ENCODE assay signal across 24 cellular contexts in genomic region chr10:124544711-124545110, GRCh38.
A peak's percentile ranks its signal among the peaks of the same experiment; 100 is the strongest.
DNase-seq lines count a peak whose midpoint lies in the region; ATAC-seq, FAIRE-seq and TF ChIP-seq lines count a peak whose summit lies in the region.
"Had no signal": no experiment of that assay in that cellular context is flagged by ENCODE, and none has a peak within 500 bp of the region (broad histone marks: within the 10 kb centered on the region; RNA-seq: fewer than 3 reads in every experiment).

No MANE protein-coding gene starts in this region.

- no peaks in the 10 kb centered on the region for H3K27me3 ChIP-seq in DOHH2 (ENCODE audit: control insufficient read depth, low read length)
- H3K27me3 ChIP-seq in K562 (ENCODE audit: control insufficient read depth in 2 of 2, insufficient read depth in 2 of 2, low read length in 2 of 2): peaks cover 0 to 17% of the 10 kb centered on the region in 2 experiments; a peak in 2 of 5 replicates
- H3K27me3 ChIP-seq in colonic mucosa: no peaks in the 10 kb centered on the region
- H3K27me3 ChIP-seq: adrenal gland, brain microvascular endothelial cell, hepatocyte, pancreas, right lobe of liver had no signal

- H3K4me3 ChIP-seq in DOHH2 (ENCODE audit: low read length) (peak overlapping the region; percentile 70), K562 (no peak overlapping the region), colonic mucosa (no peak overlapping the region)
- H3K4me3 ChIP-seq: adrenal gland, GM12878, hepatocyte, pancreas, right lobe of liver had no signal

- DNase-seq in NCI-H69 (lab: John Stamatoyannopoulos, UW) (peak; percentile 49), K562 (ENCODE audit: extremely low read depth in 1 of 4, low spot score in 3 of 4) (peak in 2 of 4 experiments; percentile 13 to 30), sciatic nerve (ENCODE audit: low spot score) (no peak), T1000 (lab: John Stamatoyannopoulos, UW) (no peak), colonic mucosa (no peak)
- DNase-seq: activated CD4-positive, CD25-positive, alpha-beta regulatory T cell treated with anti-CD3 and anti-CD28 coated beads, Interleukin-2, amount 50 U/mL, for 72 hours; activated gamma-delta T cell; activated T-cell treated with anti-CD3 and anti-CD28 coated beads, Interleukin-2, amount 50 U/mL, for 1 hour; brain microvascular endothelial cell; Caco-2; effector memory CD4-positive, alpha-beta T cell; foreskin melanocyte; immature natural killer cell; NCI-H774; OCI-M1; T-helper 9 cell had no signal

- H3K4me2 ChIP-seq in DOHH2 (ENCODE audit: low read length) (peak overlapping the region; percentile 75), K562 (ENCODE audit: insufficient read depth, low read length) (no peak overlapping the region)
- H3K4me2 ChIP-seq: hepatocyte had no signal

- TF ChIP-seq EP300 in K562 (IDR thresholded peaks at IDR 0.05; ENCODE audit: low read length): no peak

- H3K4me1 ChIP-seq in DOHH2 (ENCODE audit: control insufficient read depth, low read length) (peaks cover 99% of the 10 kb centered on the region), K562 (replicated peaks in 1 of 2; ENCODE audit: control insufficient read depth in 2 of 2, insufficient read depth in 2 of 2, low read length in 2 of 2) (peaks cover 0 to 63% of the 10 kb centered on the region in 2 experiments; a peak in 3 of 5 replicates), colonic mucosa (no peaks in the 10 kb centered on the region)
- H3K4me1 ChIP-seq: pancreas had no signal

- peaks cover 6% of the 10 kb centered on the region for H3K36me3 ChIP-seq in DOHH2 (ENCODE audit: control insufficient read depth, low read length)
- no peaks in the 10 kb centered on the region for H3K36me3 ChIP-seq in K562 (ENCODE audit: control insufficient read depth, insufficient read depth, low read length)
- H3K36me3 ChIP-seq in colonic mucosa: no peaks in the 10 kb centered on the region
- H3K36me3 ChIP-seq: adrenal gland, brain microvascular endothelial cell, pancreas, right lobe of liver had no signal

- H4K20me1 ChIP-seq in DOHH2 (ENCODE audit: control insufficient read depth, insufficient read depth, low read depth, low read length) (no peaks in the 10 kb centered on the region), K562 (replicated peaks; ENCODE audit: control insufficient read depth, insufficient read depth, low read length) (no peaks in the 10 kb centered on the region; the same call in none of the 2 replicates)

- H3K79me2 ChIP-seq in DOHH2 (ENCODE audit: control insufficient read depth, low read length): peaks cover 3% of the 10 kb centered on the region; the same call in 1 of the 2 replicates
- H3K79me2 ChIP-seq in K562 (ENCODE audit: control insufficient read depth, insufficient read depth, low read length): no peaks in the 10 kb centered on the region
- H3K79me2 ChIP-seq: hepatocyte had no signal

- no peaks in the 10 kb centered on the region for H3K9me1 ChIP-seq in K562 (ENCODE audit: control insufficient read depth, insufficient read depth, low read length)

- in situ Hi-C loops in K562 (cut with MboI): no loop called here

- CTCF ChIA-PET in K562 (lab: Yijun Ruan, JAX; ENCODE audit: low intra/inter-chr PET ratio): interaction anchor here (0.6 kb wide), 1 partner anchor 12 kb away, joined by 3 read pairs; no protein-coding TSS in a partner anchor

- peak overlapping the region in 1 of 2 experiments; percentile 45; a peak in 1 of 4 replicates for H3K9ac ChIP-seq in K562 (ENCODE audit: insufficient read depth in 1 of 2, low read depth in 2 of 2, low read length in 2 of 2)
- no peak overlapping the region for H3K9ac ChIP-seq in colonic mucosa (ENCODE audit: low read depth in 2 of 2, low read length in 2 of 2)

- ATAC-seq in K562: no peak
- peak; percentile 15 for ATAC-seq in sciatic nerve
- ATAC-seq in HG02571 (IDR thresholded peaks at IDR 0.05; ENCODE audit: unreplicated experiment): no peak
- ATAC-seq: GM12878, right lobe of liver had no signal

- no peaks in the 10 kb centered on the region for H3K9me3 ChIP-seq in DOHH2 (ENCODE audit: control insufficient read depth, insufficient read depth, low read length)
- no peaks in the 10 kb centered on the region for H3K9me3 ChIP-seq in K562 (replicated peaks; ENCODE audit: control insufficient read depth, insufficient read depth, low read depth, low read length)
- H3K9me3 ChIP-seq in colonic mucosa: no peaks in the 10 kb centered on the region
- H3K9me3 ChIP-seq: adrenal gland, Caco-2, pancreas, right lobe of liver had no signal

- FAIRE-seq in K562 (lab: Jason Lieb, UNC): no peak
- FAIRE-seq: GM12878, H54, pancreas had no signal

- BruUV-seq in K562 (replicated peaks; lab: Mats Ljungman, UMichigan): no TSS peak

- H2AFZ ChIP-seq in K562 (ENCODE audit: low read depth, low read length): no peak overlapping the region
- H2AFZ ChIP-seq: hepatocyte had no signal

- no peak for TF ChIP-seq RAD21 in K562 (CRISPR knock-in tag; conservative IDR thresholded peaks at IDR 0.05 in 1 of 2, IDR thresholded peaks at IDR 0.05 in 1 of 2)

- peaks cover 16% of the 10 kb centered on the region for H3F3A ChIP-seq in DOHH2 (ENCODE audit: control insufficient read depth, insufficient read depth)

- POLR2A ChIA-PET in K562 (lab: Yijun Ruan, JAX): interaction anchor here (1.3 kb wide), 1 partner anchor 51 kb away, joined by 4 read pairs; no protein-coding TSS in a partner anchor

- intact Hi-C loops in K562 (cut with micrococcal nuclease) (loop anchor here (10.0 kb wide), 1 partner anchor 130 kb away; no protein-coding TSS in a partner anchor), sciatic nerve (cut with DNase I) (no loop called here), colonic mucosa (cut with DNase I) (no loop called here)

- TF ChIP-seq CTCF in DOHH2 (IDR thresholded peaks at IDR 0.05; ENCODE audit: low read depth, low read length, poor library complexity, severe bottlenecking) (no peak), K562 (IDR thresholded peaks at IDR 0.05 in 2 of 3, conservative IDR thresholded peaks at IDR 0.05 in 1 of 3; ENCODE audit: insufficient read depth in 2 of 3, low read depth in 1 of 3, low read length in 3 of 3) (no peak), colonic mucosa (IDR thresholded peaks at IDR 0.05) (no peak)

- WGBS in K562 (ENCODE audit: insufficient coverage, low coverage, missing lambda C conversion rate): 9% methylated on average over 6 of the region's 16 CpGs

- H3K9me2 ChIP-seq in DOHH2 (replicated peaks; ENCODE audit: control insufficient read depth, low read length): no peaks in the 10 kb centered on the region

- no peak for TF ChIP-seq POLR2A in K562 (conservative IDR thresholded peaks at IDR 0.05)

- H3K27ac ChIP-seq in DOHH2 (ENCODE audit: low read depth, low read length): peak overlapping the region; percentile 62
- H3K27ac ChIP-seq in K562 (ENCODE audit: extremely low read depth, low read depth, low read length): no peak overlapping the region
- no peak overlapping the region for H3K27ac ChIP-seq in colonic mucosa
- H3K27ac ChIP-seq: adrenal gland, brain microvascular endothelial cell, hepatocyte, pancreas, right lobe of liver had no signal

TF ChIP-seq in K562, 482 proteins besides CTCF, POLR2A, EP300 and RAD21 (continues in another document):
- TF ChIP-seq RBM39 (optimal IDR thresholded peaks at IDR 0.05; ENCODE audit: low read depth, low read length): no peak
- TF ChIP-seq RCOR1 (IDR thresholded peaks at IDR 0.05; ENCODE audit: borderline replicate concordance in 1 of 2, low read depth in 2 of 2, low read length in 2 of 2): 0 out of 4 replicates have a peak, but pooled peaks of 1 of the 2 experiments have one; percentile 5
- TF ChIP-seq USF1 (CRISPR knock-in tag; IDR thresholded peaks at IDR 0.05): peak; percentile 58; the same call in 1 of the 2 replicates
- TF ChIP-seq MCM7 (IDR thresholded peaks at IDR 0.05): no peak
- peak; percentile 48 for TF ChIP-seq BHLHE40 (IDR thresholded peaks at IDR 0.05; ENCODE audit: low read length)
- no peak for TF ChIP-seq KLF1 (tag; IDR thresholded peaks at IDR 0.05)
- no peak for TF ChIP-seq PRDM10 (IDR thresholded peaks at IDR 0.05; ENCODE audit: partially characterized antibody)
- TF ChIP-seq NBN (IDR thresholded peaks at IDR 0.05; ENCODE audit: low read depth): no peak
- TF ChIP-seq NRF1 (conservative IDR thresholded peaks at IDR 0.05 in 1 of 2, IDR thresholded peaks at IDR 0.05 in 1 of 2): peak; percentile 37 to 54; a peak in 2 of 4 replicates
